28 cellular contexts compared by ENCODE assay signal in genomic region chr7:111871283-111871682, GRCh38.
"Had no signal": no experiment of that assay in that cellular context is flagged by ENCODE, and none has a peak within 500 bp of the region (broad histone marks: within the 10 kb centered on the region; RNA-seq: fewer than 3 reads in every experiment).

No MANE protein-coding gene starts in this region.

- H3K36me3 ChIP-seq: ascending aorta, breast epithelium had no signal

- H3K4me1 ChIP-seq: breast epithelium had no signal

- ATAC-seq: activated naive CD4-positive, alpha-beta T cell treated with anti-CD3 and anti-CD28 coated beads, Interleukin-2, amount 50 U/mL, for 72 hours; activated T-cell treated with anti-CD3 and anti-CD28 coated beads, Interleukin-2, amount 50 U/mL, for 72 hours; effector memory CD8-positive, alpha-beta T cell; heart left ventricle; WTC11 had no signal

- FAIRE-seq: frontal cortex had no signal

- H3K4me3 ChIP-seq: ascending aorta, breast epithelium, coronary artery, dorsolateral prefrontal cortex, esophagus squamous epithelium, heart left ventricle had no signal

- H3K27me3 ChIP-seq: ascending aorta, breast epithelium, dorsolateral prefrontal cortex, esophagus squamous epithelium, heart left ventricle had no signal

- DNase-seq: activated CD4-positive, alpha-beta memory T cell treated with anti-CD3 and anti-CD28 coated beads, Interleukin-2, amount 10 ng/mL, durations not matched to agents 7 days and 5 days; activated CD4-positive, alpha-beta T cell treated with anti-CD3 and anti-CD28 coated beads for 1 hour; activated CD4-positive, alpha-beta T cell treated with anti-CD3 and anti-CD28 coated beads for 4 hours; activated CD4-positive, alpha-beta T cell treated with anti-CD3 and anti-CD28 coated beads, Interleukin-2, amount 10 ng/mL, durations not matched to agents 7 days and 5 days; activated CD4-positive, alpha-beta T cell treated with anti-CD3 and anti-CD28 coated beads, Interleukin-2, amount 50 U/mL, for 4 hours; activated CD8-positive, alpha-beta memory T cell treated with anti-CD3 and anti-CD28 coated beads, Interleukin-2, amount 50 U/mL, for 48 hours; activated gamma-delta T cell; activated naive CD4-positive, alpha-beta T cell; activated naive CD4-positive, alpha-beta T cell treated with anti-CD3 and anti-CD28 coated beads, Interleukin-2, amount 10 ng/mL, durations not matched to agents 7 days and 5 days; activated naive CD8-positive, alpha-beta T cell treated with anti-CD3 and anti-CD28 coated beads, Interleukin-2, amount 10 ng/mL, durations not matched to agents 7 days and 5 days; activated T-cell treated with anti-CD3 and anti-CD28 coated beads for 4 hours; activated T-cell treated with anti-CD3 and anti-CD28 coated beads, Interleukin-2, amount 50 U/mL, for 24 hours; activated T-cell treated with anti-CD3 and anti-CD28 coated beads, Interleukin-2, amount 50 U/mL, for 72 hours; dorsolateral prefrontal cortex; effector memory CD8-positive, alpha-beta T cell; esophagus squamous epithelium; glutamatergic neuron; heart left ventricle; hypothalamus; T-helper 2 cell had no signal

- H3K9me3 ChIP-seq: ascending aorta, breast epithelium, esophagus squamous epithelium had no signal

- H3K27ac ChIP-seq: ascending aorta, breast epithelium, coronary artery, epithelial cell of prostate, esophagus squamous epithelium, heart left ventricle, VCaP had no signal
